In the genomic region with DNA sequence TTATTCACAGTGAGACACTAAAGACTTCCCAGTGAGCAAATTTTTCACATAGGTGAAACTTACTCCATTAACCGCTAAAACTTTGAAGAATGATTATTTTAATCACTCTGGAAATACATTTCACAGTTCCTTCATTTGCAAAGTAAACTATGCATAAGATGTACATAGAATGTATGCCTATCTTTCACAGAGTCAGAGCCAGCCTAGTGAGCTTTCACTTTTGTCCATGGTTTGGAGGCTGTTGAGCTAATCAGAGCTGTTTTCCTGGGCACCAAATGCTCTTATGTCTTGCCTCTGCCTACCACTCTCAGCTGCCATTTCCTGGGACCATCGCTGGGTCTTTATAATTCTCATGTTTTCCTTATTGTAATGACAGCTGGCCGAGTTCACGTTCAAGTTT, we compare ENCODE assay signal across 24 cellular contexts.
"Had no signal": no experiment of that assay in that cellular context is flagged by ENCODE, and none has a peak within 500 bp of the region (broad histone marks: within the 10 kb centered on the region; RNA-seq: fewer than 3 reads in every experiment).

No MANE protein-coding gene starts in this region.

- H3K4me3 Mint-ChIP-seq: activated CD8-positive, alpha-beta T cell treated with anti-CD3 and anti-CD28 coated beads for 36 hours; activated naive CD8-positive, alpha-beta T cell treated with anti-CD3 and anti-CD28 coated beads, Interleukin-2, amount 50 U/mL, for 24 hours; activated T-helper 17 cell treated with anti-CD3 and anti-CD28 coated beads, Interleukin-2, amount 50 U/mL, for 72 hours had no signal

- ATAC-seq: activated CD8-positive, alpha-beta T cell treated with anti-CD3 and anti-CD28 coated beads for 36 hours; activated naive CD8-positive, alpha-beta T cell treated with anti-CD3 and anti-CD28 coated beads, Interleukin-2, amount 50 U/mL, for 24 hours; activated T-helper 17 cell treated with anti-CD3 and anti-CD28 coated beads, Interleukin-2, amount 50 U/mL, for 72 hours; body of pancreas had no signal

- H3K27me3 ChIP-seq: ascending aorta, body of pancreas, MG63 had no signal

- DNase-seq: activated CD4-positive, CD25-positive, alpha-beta regulatory T cell; activated CD8-positive, alpha-beta memory T cell treated with anti-CD3 and anti-CD28 coated beads, Interleukin-2, amount 50 U/mL, for 4 hours; activated CD8-positive, alpha-beta T cell treated with anti-CD3 and anti-CD28 coated beads for 36 hours; activated gamma-delta T cell; activated naive CD8-positive, alpha-beta T cell treated with anti-CD3 and anti-CD28 coated beads, Interleukin-2, amount 50 U/mL, for 24 hours; amniotic stem cell; body of pancreas; central memory CD4-positive, alpha-beta T cell; MG63; MV-4-11; NCI-H1105; NCI-H1436; NCI-H1694 treated with DMSO at 0.1 percent for 48 hours; NCI-H2029 treated with DMSO at 0.1 percent for 48 hours; NCI-H510A treated with DMSO at 0.1 percent for 48 hours; PC-9; SHP77 treated with DMSO at 0.1 percent for 48 hours; T-helper 2 cell; T1000 had no signal

- H3K4me1 Mint-ChIP-seq: activated T-helper 17 cell treated with anti-CD3 and anti-CD28 coated beads, Interleukin-2, amount 50 U/mL, for 72 hours had no signal

- H3K27me3 Mint-ChIP-seq: activated naive CD8-positive, alpha-beta T cell treated with anti-CD3 and anti-CD28 coated beads, Interleukin-2, amount 50 U/mL, for 24 hours had no signal

- H3K27ac ChIP-seq: ascending aorta, body of pancreas, coronary artery, KMS-11, PC-9, VCaP had no signal

- H3K27ac Mint-ChIP-seq: activated CD8-positive, alpha-beta T cell treated with anti-CD3 and anti-CD28 coated beads for 36 hours; activated naive CD8-positive, alpha-beta T cell treated with anti-CD3 and anti-CD28 coated beads, Interleukin-2, amount 50 U/mL, for 24 hours; activated T-helper 17 cell treated with anti-CD3 and anti-CD28 coated beads, Interleukin-2, amount 50 U/mL, for 72 hours had no signal

- H3K4me3 ChIP-seq: ascending aorta, body of pancreas, coronary artery, MG63, PC-9 had no signal

- H3K9me3 Mint-ChIP-seq: activated CD8-positive, alpha-beta T cell treated with anti-CD3 and anti-CD28 coated beads for 36 hours; activated naive CD8-positive, alpha-beta T cell treated with anti-CD3 and anti-CD28 coated beads, Interleukin-2, amount 50 U/mL, for 24 hours; activated T-helper 17 cell treated with anti-CD3 and anti-CD28 coated beads, Interleukin-2, amount 50 U/mL, for 72 hours had no signal

- H3K9me3 ChIP-seq: ascending aorta, body of pancreas, MG63 had no signal

- H3K36me3 ChIP-seq: ascending aorta, MG63 had no signal
